27 cellular contexts compared by ENCODE assay signal in genomic region chr15:81021321-81021720, GRCh38.
"Had no signal": no experiment of that assay in that cellular context is flagged by ENCODE, and none has a peak within 500 bp of the region (broad histone marks: within the 10 kb centered on the region; RNA-seq: fewer than 3 reads in every experiment).

No MANE protein-coding gene starts in this region.

- H3K9me3 ChIP-seq: ovary, psoas muscle, right lobe of liver, sigmoid colon, stomach, tibial artery, transverse colon, upper lobe of right lung, uterus had no signal

- H3K4me3 ChIP-seq: neural progenitor cell, ovary, psoas muscle, right lobe of liver, sigmoid colon, stomach, tibial artery, transverse colon, upper lobe of right lung, uterus had no signal

- H3K27me3 Mint-ChIP-seq: stimulated activated naive B cell treated with anti-CD40 and anti-IgM and Interleukin-4, amounts not matched to agents 10 μg/mL and 1 μg/mL and 100 μg/mL, for 72 hours; stimulated activated naive CD8-positive, alpha-beta T cell treated with anti-CD3 and anti-CD28 coated beads, Interleukin-15, Interleukin-2, amounts not matched to agents 100 ng/mL and 50 ng/mL, for 24 hours; type B pancreatic cell had no signal

- H3K9ac ChIP-seq: neural progenitor cell, parathyroid adenoma had no signal

- H3K27me3 ChIP-seq: neural progenitor cell, ovary, right lobe of liver, sigmoid colon, stomach, tibial artery, transverse colon, upper lobe of right lung, uterus had no signal

- H3K27ac Mint-ChIP-seq: naive thymus-derived CD8-positive, alpha-beta T cell; nephron; neural progenitor cell; progenitor cell of endocrine pancreas; stimulated activated naive B cell treated with anti-CD40 and anti-IgM and Interleukin-4, amounts not matched to agents 10 μg/mL and 1 μg/mL and 100 μg/mL, for 72 hours; stimulated activated naive CD8-positive, alpha-beta T cell treated with anti-CD3 and anti-CD28 coated beads, Interleukin-15, Interleukin-2, amounts not matched to agents 100 ng/mL and 50 ng/mL, for 24 hours; type B pancreatic cell had no signal

- H3K36me3 Mint-ChIP-seq: neural progenitor cell, type B pancreatic cell had no signal

- H3K36me3 ChIP-seq: neural progenitor cell, ovary, right lobe of liver, sigmoid colon, stomach, tibial artery, transverse colon, upper lobe of right lung, uterus had no signal

- H3K4me1 ChIP-seq: parathyroid adenoma, transverse colon, uterus had no signal

- H3K4me2 ChIP-seq: neural progenitor cell had no signal

- H3K27ac ChIP-seq: neural progenitor cell, ovary, parathyroid adenoma, psoas muscle, right lobe of liver, sigmoid colon, stomach, tibial artery, transverse colon, upper lobe of right lung, uterus had no signal

- ATAC-seq: naive thymus-derived CD8-positive, alpha-beta T cell; psoas muscle; right cardiac atrium; right lobe of liver; stimulated activated effector memory CD8-positive, alpha-beta T cell treated with anti-CD3 and anti-CD28 coated beads, Interleukin-12 subunit alpha, Interleukin-12 subunit beta, amount 100 ng/mL, for 72 hours; stimulated activated naive B cell treated with anti-CD40 and anti-IgM and Interleukin-4, amounts not matched to agents 10 μg/mL and 1 μg/mL and 100 μg/mL, for 72 hours; upper lobe of right lung had no signal

- H3K79me2 ChIP-seq: parathyroid adenoma had no signal

- FAIRE-seq: small intestine had no signal

- H3K4me3 Mint-ChIP-seq: naive thymus-derived CD8-positive, alpha-beta T cell; nephron; neural progenitor cell; stimulated activated effector memory CD8-positive, alpha-beta T cell treated with anti-CD3 and anti-CD28 coated beads, Interleukin-12 subunit alpha, Interleukin-12 subunit beta, amount 100 ng/mL, for 72 hours; stimulated activated naive B cell treated with anti-CD40 and anti-IgM and Interleukin-4, amounts not matched to agents 10 μg/mL and 1 μg/mL and 100 μg/mL, for 72 hours; stimulated activated naive CD8-positive, alpha-beta T cell treated with anti-CD3 and anti-CD28 coated beads, Interleukin-15, Interleukin-2, amounts not matched to agents 100 ng/mL and 50 ng/mL, for 24 hours; type B pancreatic cell had no signal

- H3K9me3 Mint-ChIP-seq: naive thymus-derived CD8-positive, alpha-beta T cell; nephron; neural progenitor cell; stimulated activated naive B cell treated with anti-CD40 and anti-IgM and Interleukin-4, amounts not matched to agents 10 μg/mL and 1 μg/mL and 100 μg/mL, for 72 hours; stimulated activated naive CD8-positive, alpha-beta T cell treated with anti-CD3 and anti-CD28 coated beads, Interleukin-15, Interleukin-2, amounts not matched to agents 100 ng/mL and 50 ng/mL, for 24 hours; type B pancreatic cell had no signal

- H2AFZ ChIP-seq: neural progenitor cell, parathyroid adenoma had no signal

- DNase-seq: naive thymus-derived CD8-positive, alpha-beta T cell; occipital lobe; ovary; posterior cingulate gyrus; psoas muscle; right cardiac atrium; right lobe of liver; sigmoid colon; small intestine; stimulated activated CD4-positive, alpha-beta T cell treated with anti-CD3 and anti-CD28 coated beads, Interleukin-15, amount 100 ng/mL, for 24 hours; stimulated activated CD4-positive, alpha-beta T cell treated with anti-CD3 and anti-CD28 coated beads, Interleukin-2, amount 100 ng/mL, for 24 hours; stimulated activated CD4-positive, alpha-beta T cell treated with anti-CD3 and anti-CD28 coated beads, Interleukin-2, amount 100 ng/mL, for 48 hours; stimulated activated CD4-positive, alpha-beta T cell treated with anti-CD3 and anti-CD28 coated beads, Interleukin-4, amount 100 ng/mL, for 24 hours; stimulated activated naive B cell treated with anti-CD40 and anti-IgM and Interleukin-4, amounts not matched to agents 10 μg/mL and 1 μg/mL and 100 μg/mL, for 72 hours; stimulated activated naive CD4-positive, alpha-beta T cell treated with Interleukin-2 at 50 U/mL for 16 hours; stomach; tibial artery; transverse colon; upper lobe of right lung; uterus had no signal
